Comparison of ENCODE assay signal across 10 cellular contexts in the genomic region with DNA sequence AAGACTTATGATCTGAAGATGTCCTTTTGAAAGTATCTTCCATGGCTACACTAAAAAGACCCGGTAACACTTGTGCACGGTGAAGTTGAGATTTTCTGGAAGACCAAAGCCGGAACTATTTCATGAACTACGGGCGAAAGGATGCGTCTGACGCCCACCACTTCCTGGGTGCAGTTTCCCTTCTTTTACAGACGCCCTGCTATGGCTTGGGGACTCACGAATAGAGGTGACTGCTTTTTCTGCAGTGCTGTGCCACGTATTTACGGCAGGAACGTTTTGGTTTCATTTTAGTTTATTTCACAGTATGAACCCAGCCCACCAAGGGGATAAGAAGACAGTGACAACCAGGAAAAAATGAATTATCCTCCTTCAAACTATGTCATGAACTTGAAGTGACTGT.
DNase-seq lines count a peak whose midpoint lies in the region; ATAC-seq and TF ChIP-seq lines count a peak whose summit lies in the region.
"Had no signal": no experiment of that assay in that cellular context is flagged by ENCODE, and none has a peak within 500 bp of the region (broad histone marks: within the 10 kb centered on the region; RNA-seq: fewer than 3 reads in every experiment).

No MANE protein-coding gene starts in this region.

- no peak overlapping the region for H3K4me3 ChIP-seq in right cardiac atrium (ENCODE audit: low read length)
- H3K4me3 ChIP-seq in left ventricle myocardium inferior, result no peak overlapping the region
- H3K4me3 ChIP-seq in spleen, result peak overlapping the region in 1 of 8 donors; percentile 36
- H3K4me3 ChIP-seq in aorta (ENCODE audit: low read length in 2 of 2), result no peak overlapping the region
- no peak overlapping the region for H3K4me3 ChIP-seq in ascending aorta

- intact Hi-C loops in right cardiac atrium (cut with DNase I), result no loop called here
- intact Hi-C loops in left ventricle myocardium inferior (cut with micrococcal nuclease), result no loop called here
- intact Hi-C loops in spleen (cut with DNase I; ENCODE audit: low total_unique reads), result no loop called here
- intact Hi-C loops in aorta (cut with DNase I), result no loop called here
- intact Hi-C loops in ascending aorta (cut with DNase I), result no loop called here

- ATAC-seq in right cardiac atrium (no peak), aorta (ENCODE audit: low FRiP score) (no peak)
- peak; percentile 72 to 90 for ATAC-seq in activated T-cell treated with anti-CD3 and anti-CD28 coated beads, Interleukin-2, amount 50 U/mL, for 72 hours (replicated peaks in 1 of 2)

- no peaks in the 10 kb centered on the region for H3K36me3 Mint-ChIP-seq in activated T-cell treated with anti-CD3 and anti-CD28 coated beads, Interleukin-2, amount 50 U/mL, for 72 hours (ENCODE audit: insufficient read depth in 2 of 2)

- no peaks in the 10 kb centered on the region for H3K36me3 ChIP-seq in left ventricle myocardium inferior
- peaks cover 0 to 33% (median 4%) of the 10 kb centered on the region in 6 donors for H3K36me3 ChIP-seq in spleen
- peaks cover 0 to 2% of the 10 kb centered on the region in 2 donors for H3K36me3 ChIP-seq in aorta (ENCODE audit: control insufficient read depth in 1 of 2, insufficient read depth in 2 of 2, low read length in 1 of 2)
- peaks cover 7 to 18% of the 10 kb centered on the region in 2 donors for H3K36me3 ChIP-seq in ascending aorta

- H3K4me1 Mint-ChIP-seq in activated T-cell treated with anti-CD3 and anti-CD28 coated beads, Interleukin-2, amount 50 U/mL, for 72 hours (ENCODE audit: low read depth), result no peaks in the 10 kb centered on the region

- peak overlapping the region; percentile 96 for H3K27ac Mint-ChIP-seq in activated T-cell treated with anti-CD3 and anti-CD28 coated beads, Interleukin-2, amount 50 U/mL, for 72 hours

- H3K9me3 ChIP-seq in right cardiac atrium (ENCODE audit: control insufficient read depth, low read length) (no peaks in the 10 kb centered on the region), left ventricle myocardium inferior (replicated peaks) (no peaks in the 10 kb centered on the region), spleen (no peaks in the 10 kb centered on the region), aorta (ENCODE audit: control insufficient read depth, low read length) (no peaks in the 10 kb centered on the region), ascending aorta (no peaks in the 10 kb centered on the region)

- H3K4me3 Mint-ChIP-seq in activated T-cell treated with anti-CD3 and anti-CD28 coated beads, Interleukin-2, amount 50 U/mL, for 72 hours, result peak overlapping the region; percentile 50 to 93

- 70% methylated on average over 12 of the region's 12 CpGs for WGBS in right cardiac atrium
- WGBS in spleen, 5 donors, result 39 to 58% (median 55%) methylated on average over 12 of the region's 12 CpGs
- 72 to 73% methylated on average over 12 of the region's 12 CpGs for WGBS in aorta, 2 donors

- TF ChIP-seq POLR2A in spleen (IDR thresholded peaks at IDR 0.05), result no peak

- H3K27me3 ChIP-seq in right cardiac atrium (ENCODE audit: control insufficient read depth, insufficient read depth), result no peaks in the 10 kb centered on the region
- H3K27me3 ChIP-seq in left ventricle myocardium inferior (ENCODE audit: low read depth), result no peaks in the 10 kb centered on the region
- no peaks in the 10 kb centered on the region for H3K27me3 ChIP-seq in spleen (replicated peaks in 1 of 7)
- H3K27me3 ChIP-seq in aorta (ENCODE audit: control insufficient read depth in 1 of 2, insufficient read depth in 2 of 2, low read length in 1 of 2), result no peaks in the 10 kb centered on the region
- H3K27me3 ChIP-seq in ascending aorta, result no peaks in the 10 kb centered on the region

- H3K4me1 ChIP-seq in right cardiac atrium (ENCODE audit: control insufficient read depth, insufficient read depth, low read length) (peaks cover 7% of the 10 kb centered on the region), left ventricle myocardium inferior (peaks cover 37% of the 10 kb centered on the region), spleen (peaks cover 0 to 42% (median 25%) of the 10 kb centered on the region in 6 donors), aorta (ENCODE audit: control insufficient read depth in 1 of 2, insufficient read depth in 2 of 2, low read length in 2 of 2) (no peaks in the 10 kb centered on the region), ascending aorta (no peaks in the 10 kb centered on the region)

- H3K27ac ChIP-seq in right cardiac atrium (ENCODE audit: low read length) (no peak overlapping the region), left ventricle myocardium inferior (replicated peaks) (no peak overlapping the region), spleen (peak overlapping the region in 3 of 8 donors; percentile 58 to 61 (median 61)), aorta (ENCODE audit: low read depth in 1 of 2, low read length in 2 of 2) (no peak overlapping the region), ascending aorta (no peak overlapping the region)

- H3K9me3 Mint-ChIP-seq in activated T-cell treated with anti-CD3 and anti-CD28 coated beads, Interleukin-2, amount 50 U/mL, for 72 hours, result no peaks in the 10 kb centered on the region

- no peak for TF ChIP-seq CTCF in left ventricle myocardium inferior (IDR thresholded peaks at IDR 0.05; ENCODE audit: borderline replicate concordance)
- TF ChIP-seq CTCF in spleen (IDR thresholded peaks at IDR 0.05 in 8 of 11, conservative IDR thresholded peaks at IDR 0.05 in 3 of 11), result no peak
- TF ChIP-seq CTCF in ascending aorta (IDR thresholded peaks at IDR 0.05), result no peak

- DNase-seq in right cardiac atrium (peak; percentile 5 to 34 (median 22)), left ventricle myocardium inferior (no peak), spleen (peak; percentile 70), aorta (no peak), HuH-7.5 (ENCODE audit: low spot score) (no peak), NOMO-1 treated with dmso at 0.1 percent for 144 hours (lab: John Stamatoyannopoulos, UW; ENCODE audit: unreplicated experiment) (no peak), ascending aorta (ENCODE audit: low spot score in 2 of 2) (no peak)
- DNase-seq in activated T-cell treated with anti-CD3 and anti-CD28 coated beads, Interleukin-2, amount 50 U/mL, for 72 hours, result peak; percentile 37 to 75
- DNase-seq: NCI-H187, trophoblast cell had no signal

- H3K27me3 Mint-ChIP-seq in activated T-cell treated with anti-CD3 and anti-CD28 coated beads, Interleukin-2, amount 50 U/mL, for 72 hours (ENCODE audit: low read depth), result no peaks in the 10 kb centered on the region

Comparison
In these comparisons a context has a peak if more than half of its experiments do, and no peak if none do; other contexts are left out.
1. DNase-seq: peak in right cardiac atrium (3 of 3), activated T-cell treated with anti-CD3 and anti-CD28 coated beads, Interleukin-2, amount 50 U/mL, for 72 hours (2 of 2) and spleen (single experiment); none in left ventricle myocardium inferior (single experiment), aorta (0 of 2), HuH-7.5 (single experiment), NOMO-1 treated with dmso at 0.1 percent for 144 hours (single experiment) and ascending aorta (0 of 2).
2. ATAC-seq: peak in activated T-cell treated with anti-CD3 and anti-CD28 coated beads, Interleukin-2, amount 50 U/mL, for 72 hours (2 of 2); none in right cardiac atrium (0 of 2) and aorta (single experiment).